ENCODE assay signal across 13 cellular contexts in the genomic region with DNA sequence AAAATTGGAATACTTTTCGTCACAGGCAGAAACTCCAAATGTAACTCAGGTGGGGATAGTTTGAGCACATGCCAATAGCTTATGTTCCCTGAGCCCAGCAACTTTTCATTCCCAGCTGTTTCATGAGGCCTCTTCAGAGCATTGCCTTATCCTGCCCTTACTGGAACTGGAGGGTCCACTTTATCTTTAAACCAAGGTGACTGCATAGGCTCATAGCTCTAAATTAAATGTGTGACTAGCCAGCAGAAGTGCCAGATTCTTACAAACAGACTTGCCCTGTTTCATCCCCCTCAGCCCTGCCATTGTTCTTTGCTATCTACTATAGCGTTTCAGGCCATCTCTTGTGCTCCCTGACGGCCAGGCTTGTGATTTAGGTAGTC. TPM values are rescaled to one million over a fixed set of nuclear protein-coding genes. Genes with fewer than 3 reads are reported as not detected.
"Had no signal": no experiment of that assay in that cellular context is flagged by ENCODE, and none has a peak within 500 bp of the region (broad histone marks: within the 10 kb centered on the region; RNA-seq: fewer than 3 reads in every experiment).

No MANE protein-coding gene starts in this region.

- H3K36me3 ChIP-seq: tibial nerve had no signal

- H3K9me3 ChIP-seq: tibial nerve had no signal

- H3K27me3 ChIP-seq: tibial nerve had no signal

- H3K36me3 Mint-ChIP-seq: activated naive CD4-positive, alpha-beta T cell treated with anti-CD3 and anti-CD28 coated beads, Interleukin-2, amount 50 U/mL, for 72 hours; immature natural killer cell; T-cell had no signal

- H3K4me3 ChIP-seq: tibial nerve had no signal

- H3K4me3 Mint-ChIP-seq: endodermal cell, immature natural killer cell, nephron, T-cell had no signal

- H3K27ac Mint-ChIP-seq: activated naive CD4-positive, alpha-beta T cell treated with anti-CD3 and anti-CD28 coated beads, Interleukin-2, amount 50 U/mL, for 72 hours; endodermal cell; immature natural killer cell; nephron; T-cell had no signal

- DNase-seq: activated CD4-positive, alpha-beta T cell treated with anti-CD3 and anti-CD28 coated beads for 1 hour; activated CD8-positive, alpha-beta memory T cell treated with anti-CD3 and anti-CD28 coated beads for 24 hours; amygdala; endodermal cell; immature natural killer cell; T-cell; T1000 had no signal

- H3K27me3 Mint-ChIP-seq: T-cell had no signal

- ATAC-seq: T-cell had no signal

- H3K9me3 Mint-ChIP-seq: activated naive CD4-positive, alpha-beta T cell treated with anti-CD3 and anti-CD28 coated beads, Interleukin-2, amount 50 U/mL, for 72 hours; endodermal cell; immature natural killer cell; nephron; T-cell had no signal

RNA-seq across cellular contexts. Expression of gene LCP2, which starts 8.1 kb away (rescaled TPM):
- total RNA-seq: chondrocyte, osteocyte, pulmonary artery endothelial cell had no signal
